Comparison of ENCODE assay signal across 7 cellular contexts in the genomic region with DNA sequence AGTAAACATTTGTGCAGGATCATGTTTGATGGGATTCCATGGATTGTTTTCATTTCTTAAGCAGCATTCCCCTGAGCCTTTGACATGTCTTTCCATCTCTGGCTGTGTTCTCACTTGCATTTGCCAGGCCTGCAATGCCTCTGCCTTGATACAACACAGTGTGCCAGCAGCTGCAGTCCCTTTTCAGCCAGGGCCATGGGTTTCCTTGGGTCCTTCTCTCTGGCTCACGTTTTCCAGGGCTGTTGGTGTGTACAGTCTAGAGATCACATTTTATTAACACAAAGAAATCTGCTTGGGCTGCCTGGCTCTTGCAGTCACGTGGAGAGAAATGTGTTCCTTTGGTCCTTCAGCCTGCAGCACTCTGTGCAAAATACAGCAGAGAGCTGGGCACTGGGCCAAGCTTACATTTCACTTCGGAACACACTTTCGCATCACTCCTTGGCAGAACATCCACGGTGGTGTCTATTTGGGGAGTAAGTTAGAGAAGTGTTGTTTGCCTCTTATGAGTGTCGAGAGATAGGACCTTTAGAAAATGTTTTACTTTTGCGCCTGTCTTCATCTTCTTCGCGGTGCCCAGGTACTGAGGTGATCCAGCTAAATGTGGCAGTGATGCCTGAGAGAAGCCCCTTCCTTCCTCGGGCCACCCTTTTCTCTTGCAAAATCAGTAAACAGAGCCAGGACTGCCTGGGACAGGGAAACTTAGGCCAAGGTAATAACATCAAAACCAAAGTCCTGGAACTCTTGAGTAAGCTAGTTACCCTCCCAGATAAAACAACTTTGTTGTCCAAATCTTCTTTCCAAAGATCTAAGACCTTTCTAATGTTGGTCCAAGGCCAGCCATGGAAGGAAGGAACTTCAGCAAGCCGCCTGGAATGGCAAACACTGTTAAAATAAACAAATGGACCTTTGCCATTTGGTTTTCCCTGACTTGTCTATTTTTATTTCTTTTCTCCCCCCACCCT. TPM values are rescaled to one million over a fixed set of nuclear protein-coding genes. Genes with fewer than 3 reads are reported as not detected.
DNase-seq lines count a peak whose midpoint lies in the region; ATAC-seq and TF ChIP-seq lines count a peak whose summit lies in the region.

No MANE protein-coding gene starts in this region.

- WGBS in upper lobe of left lung, 2 donors = 29 to 31% methylated on average over 11 of the region's 11 CpGs

- ATAC-seq in lower lobe of right lung (peak; percentile 77 to 84), upper lobe of left lung (ENCODE audit: low FRiP score in 2 of 2) (peak; percentile 80 to 89), HG02623 (IDR thresholded peaks at IDR 0.05; ENCODE audit: unreplicated experiment) (no peak), HG02571 (IDR thresholded peaks at IDR 0.05; ENCODE audit: unreplicated experiment) (no peak)

- intact Hi-C loops in lower lobe of right lung (cut with DNase I) = no loop called here

- peaks cover 66% of the 10 kb centered on the region for H3K4me1 ChIP-seq in lower lobe of right lung
- H3K4me1 ChIP-seq in upper lobe of left lung = peaks cover 28 to 56% (median 44%) of the 10 kb centered on the region in 4 donors

- H3K9me3 ChIP-seq in lower lobe of right lung (no peaks in the 10 kb centered on the region), upper lobe of left lung (no peaks in the 10 kb centered on the region)

- no peak for TF ChIP-seq POLR2A in upper lobe of left lung (IDR thresholded peaks at IDR 0.05)

- H3K4me3 ChIP-seq in choroid plexus epithelial cell (ENCODE audit: low read depth, low read length) = no peak overlapping the region
- H3K4me3 ChIP-seq in lower lobe of right lung = no peak overlapping the region
- H3K4me3 ChIP-seq in upper lobe of left lung = no peak overlapping the region

- TF ChIP-seq CTCF in choroid plexus epithelial cell (conservative IDR thresholded peaks at IDR 0.05; ENCODE audit: low read depth, low read length) = no peak
- no peak for TF ChIP-seq CTCF in lower lobe of right lung (IDR thresholded peaks at IDR 0.05)
- TF ChIP-seq CTCF in upper lobe of left lung (IDR thresholded peaks at IDR 0.05) = no peak

- DNase-seq in NCI-H2196 treated with DMSO at 0.1 percent for 48 hours (lab: John Stamatoyannopoulos, UW; ENCODE audit: unreplicated experiment) (peak; percentile 31), choroid plexus epithelial cell (ENCODE audit: low read depth) (peak; percentile 96), lower lobe of right lung (peak; percentile 88), upper lobe of left lung (peak in 1 of 2 donors; percentile 93), NCI-H526 treated with DMSO at 0.1 percent for 48 hours (lab: John Stamatoyannopoulos, UW) (no peak)

- H3K36me3 ChIP-seq in lower lobe of right lung (no peaks in the 10 kb centered on the region), upper lobe of left lung (no peaks in the 10 kb centered on the region)

- H3K27me3 ChIP-seq in lower lobe of right lung (ENCODE audit: low read depth) = no peaks in the 10 kb centered on the region
- no peaks in the 10 kb centered on the region for H3K27me3 ChIP-seq in upper lobe of left lung

- H3K27ac ChIP-seq in lower lobe of right lung = peak overlapping the region; percentile 78
- H3K27ac ChIP-seq in upper lobe of left lung = peak overlapping the region; percentile 68 to 84 (median 74)

- TF ChIP-seq EP300 in upper lobe of left lung (IDR thresholded peaks at IDR 0.05) = no peak

RNA-seq across cellular contexts. Expression of gene HLF, which starts 20.9 kb away (rescaled TPM):
- 29.4 TPM for total RNA-seq in lower lobe of right lung
- 10 to 100 TPM; 19.9 to 45.1 (median 26.1) TPM for total RNA-seq in upper lobe of left lung

Comparison
In these comparisons a context has a peak if more than half of its experiments do, and no peak if none do; other contexts are left out.
1. ATAC-seq: peak in lower lobe of right lung (2 of 2) and upper lobe of left lung (2 of 2); none in HG02623 (single experiment) and HG02571 (single experiment).